In the genomic region with DNA sequence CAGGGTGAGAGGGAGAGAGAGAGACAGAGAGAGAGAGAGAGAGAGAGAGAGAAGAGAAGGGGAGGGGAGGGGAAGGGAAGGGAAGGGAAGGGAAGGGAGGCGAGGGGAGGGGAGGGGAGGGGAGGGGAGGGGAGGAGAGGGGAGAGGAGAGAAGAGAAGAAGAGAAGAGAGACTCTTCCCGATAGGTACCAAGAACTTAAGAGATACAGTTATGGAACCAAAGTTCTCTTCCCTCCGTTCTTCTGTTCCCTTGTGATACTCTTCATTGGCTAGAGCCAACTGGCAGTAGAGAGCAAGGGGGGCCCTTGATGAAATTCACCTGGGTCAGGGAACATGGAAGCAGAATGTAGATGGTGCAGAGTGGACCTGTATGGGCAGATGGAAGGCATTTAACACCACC, we compare ENCODE assay signal across 11 cellular contexts.
"Had no signal": no experiment of that assay in that cellular context is flagged by ENCODE, and none has a peak within 500 bp of the region (broad histone marks: within the 10 kb centered on the region; RNA-seq: fewer than 3 reads in every experiment).

No MANE protein-coding gene starts in this region.

- H3K27ac ChIP-seq: GM23248 had no signal

- H3K4me1 ChIP-seq: HAP-1 had no signal

- H3K4me3 Mint-ChIP-seq: GM23338, H9, HFFc6 had no signal

- H3K9ac ChIP-seq: GM23248 had no signal

- DNase-seq: GM23248, GOT3, H7, H9, HCEC 1CT, HFFc6 had no signal

- H3K4me2 ChIP-seq: GM23338 had no signal

- H3K9me3 Mint-ChIP-seq: HFFc6 had no signal

- H3K4me3 ChIP-seq: GM23248, GM23338, HAP-1 had no signal

- H3K27ac Mint-ChIP-seq: GM23338, H9, HFFc6 had no signal

- ATAC-seq: GM23338, HCT116 had no signal

- FAIRE-seq: H1, H54 had no signal

- H2AFZ ChIP-seq: GM23248, GM23338 had no signal

- H3K9me3 ChIP-seq: HAP-1 had no signal

- H3K36me3 ChIP-seq: HAP-1 had no signal
